Comparison of ENCODE assay signal across 8 cellular contexts in the genomic region with DNA sequence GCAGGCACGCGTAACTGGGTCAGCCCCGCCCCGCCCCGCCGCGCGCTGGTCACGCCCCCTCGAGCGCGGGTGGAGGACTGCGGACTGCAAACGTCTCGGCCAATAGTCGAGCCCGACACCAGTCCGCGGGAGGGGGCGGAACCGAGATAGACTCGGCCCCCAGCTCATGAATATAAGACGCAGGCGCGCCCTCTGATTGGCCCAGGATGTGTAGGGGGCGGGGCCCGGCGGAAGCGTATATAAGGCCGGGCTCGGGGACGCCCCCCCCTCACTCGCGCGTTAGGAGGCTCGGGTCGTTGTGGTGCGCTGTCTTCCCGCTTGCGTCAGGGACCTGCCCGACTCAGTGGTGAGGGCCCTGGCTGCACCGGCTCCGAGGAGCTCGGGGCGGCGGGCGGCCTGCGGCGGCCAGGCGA. TPM values are rescaled to one million over a fixed set of nuclear protein-coding genes. Genes with fewer than 3 reads are reported as not detected.
DNase-seq lines count a peak whose midpoint lies in the region; ATAC-seq and TF ChIP-seq lines count a peak whose summit lies in the region.

A gene (plus strand): TSS at position 268 of the 413 bp plus-strand sequence. CDS start 1,602 bp downstream, outside the sequence.

- peaks cover 52% of the 10 kb centered on the region for H3K4me1 Mint-ChIP-seq in activated CD4-positive, alpha-beta T cell treated with anti-CD3 and anti-CD28 coated beads, Interleukin-2, amount 10 ng/mL, durations not matched to agents 24 days and 14 days

- ATAC-seq in GM19324 (IDR thresholded peaks at IDR 0.05; ENCODE audit: low FRiP score, unreplicated experiment), result peak; percentile 57
- ATAC-seq in HG03469 (IDR thresholded peaks at IDR 0.05; ENCODE audit: unreplicated experiment), result peak; percentile 28

- CTCF ChIA-PET in BJ (lab: Yijun Ruan, JAX), result interaction anchor here (0.6 to 12.8 kb wide), 6 partner anchors 11 to 118 kb away, joined by 3 to 437 read pairs (median 4); a partner anchor contains a TSS

- H3K9me3 ChIP-seq in colonic mucosa, result no peaks in the 10 kb centered on the region

- H3K27ac Mint-ChIP-seq in activated CD4-positive, alpha-beta T cell treated with anti-CD3 and anti-CD28 coated beads, Interleukin-2, amount 10 ng/mL, durations not matched to agents 24 days and 14 days, result peak within 1 kb of the TSS; percentile 94

- H3K27me3 Mint-ChIP-seq in activated CD4-positive, alpha-beta T cell treated with anti-CD3 and anti-CD28 coated beads, Interleukin-2, amount 10 ng/mL, durations not matched to agents 24 days and 14 days, result no peaks in the 10 kb centered on the region

- H3K4me3 Mint-ChIP-seq in activated CD4-positive, alpha-beta T cell treated with anti-CD3 and anti-CD28 coated beads, Interleukin-2, amount 10 ng/mL, durations not matched to agents 24 days and 14 days, result peak within 1 kb of the TSS; percentile 95

- intact Hi-C loops in activated CD4-positive, alpha-beta T cell treated with anti-CD3 and anti-CD28 coated beads, Interleukin-2, amount 10 ng/mL, durations not matched to agents 24 days and 14 days (cut with micrococcal nuclease), result loop anchor here (1.0 kb wide), 2 partner anchors 9 to 20 kb away; no protein-coding TSS in a partner anchor
- intact Hi-C loops in colonic mucosa (cut with DNase I), result no loop called here

- H3K4me3 ChIP-seq in BJ (ENCODE audit: low read depth, low read length) (peak within 1 kb of the TSS; percentile 66), colonic mucosa (peak within 1 kb of the TSS; percentile 71)

- H3K4me1 ChIP-seq in colonic mucosa, result peaks cover 52% of the 10 kb centered on the region

- H3K36me3 Mint-ChIP-seq in activated CD4-positive, alpha-beta T cell treated with anti-CD3 and anti-CD28 coated beads, Interleukin-2, amount 10 ng/mL, durations not matched to agents 24 days and 14 days (ENCODE audit: low read depth), result peaks cover 40% of the 10 kb centered on the region

- peak; percentile 92 for DNase-seq in BJ (ENCODE audit: low read depth)
- peak; percentile 99 for DNase-seq in NCI-H69 (lab: John Stamatoyannopoulos, UW)
- peak; percentile 100 for DNase-seq in activated CD4-positive, alpha-beta T cell treated with anti-CD3 and anti-CD28 coated beads, Interleukin-2, amount 10 ng/mL, durations not matched to agents 24 days and 14 days
- DNase-seq in colonic mucosa, result peak; percentile 100
- DNase-seq in left kidney (ENCODE audit: low read depth, low spot score), result peak; percentile 100
- DNase-seq in stimulated activated CD4-positive, alpha-beta T cell treated with anti-CD3 and anti-CD28 coated beads, Interleukin-1b, Interleukin-23, amount 100 ng/mL, for 48 hours, result peak; percentile 100

- H3K9me3 Mint-ChIP-seq in activated CD4-positive, alpha-beta T cell treated with anti-CD3 and anti-CD28 coated beads, Interleukin-2, amount 10 ng/mL, durations not matched to agents 24 days and 14 days, result no peaks in the 10 kb centered on the region

- H3K27ac ChIP-seq in colonic mucosa, result peak within 1 kb of the TSS; percentile 96

- no peaks in the 10 kb centered on the region for H3K27me3 ChIP-seq in BJ (ENCODE audit: control insufficient read depth, insufficient read depth, low read length)
- H3K27me3 ChIP-seq in colonic mucosa, result no peaks in the 10 kb centered on the region

- TF ChIP-seq CTCF in BJ (IDR thresholded peaks at IDR 0.05; ENCODE audit: insufficient read depth, low read depth, low read length) (no peak), colonic mucosa (IDR thresholded peaks at IDR 0.05) (no peak)

- H3K36me3 ChIP-seq in BJ (ENCODE audit: control insufficient read depth, insufficient read depth, low read length) (peaks cover 27% of the 10 kb centered on the region), colonic mucosa (peaks cover 9% of the 10 kb centered on the region)

- POLR2A ChIA-PET in BJ (lab: Charles Lee), result interaction anchor here (0.5 to 1.4 kb wide), 25 partner anchors 8 to 780 kb away, joined by 3 to 78 read pairs (median 4); a partner anchor contains a TSS

- H3K9ac ChIP-seq in colonic mucosa (ENCODE audit: low read depth in 2 of 2, low read length in 2 of 2), result peak within 1 kb of the TSS; percentile 88 to 97

RNA-seq across cellular contexts. Expression of the gene that starts here (rescaled TPM):
- polyA plus RNA-seq in BJ (2011; rRNA removed), result 342 and 372 TPM in 2 replicates
- 69.9 and 93.9 TPM in 2 replicates for polyA minus RNA-seq in BJ (2011; rRNA and poly(A)+ RNA removed)
- 237 TPM in 2 replicates for total RNA-seq in activated CD4-positive, alpha-beta T cell treated with anti-CD3 and anti-CD28 coated beads, Interleukin-2, amount 10 ng/mL, durations not matched to agents 24 days and 14 days
- total RNA-seq in colonic mucosa, result 100 to 1,000 TPM; 163 to 179 TPM

Comparison
In these comparisons a context has a peak if more than half of its experiments do, and no peak if none do; other contexts are left out.
1. Peak in every context shown above with its lines: DNase-seq, ATAC-seq, H3K4me3 ChIP-seq and H3K27ac ChIP-seq.